ENCODE assay signal across 18 cellular contexts in genomic region chr2:24836206-24836605, GRCh38.
"Had no signal": no experiment of that assay in that cellular context is flagged by ENCODE, and none has a peak within 500 bp of the region (broad histone marks: within the 10 kb centered on the region; RNA-seq: fewer than 3 reads in every experiment).

No MANE protein-coding gene starts in this region.

- H3K4me2 ChIP-seq: SK-N-SH had no signal

- H3K9ac ChIP-seq: SK-N-SH had no signal

- H3K9me3 ChIP-seq: SK-N-SH had no signal

- ATAC-seq: Panc1, PC-3 had no signal

- DNase-seq: KBM-7; NCI-H1092; NCI-H1105 treated with DMSO at 0.1 percent for 48 hours; NCI-H1417 treated with DMSO at 0.1 percent for 48 hours; NCI-H146; NCI-H1694 treated with DMSO at 0.1 percent for 48 hours; NCI-H1930; NCI-H2081; NCI-H2107; NCI-H2227 treated with DMSO at 0.1 percent for 48 hours; NCI-H524 treated with DMSO at 0.1 percent for 48 hours; NCI-H69; NCI-H774; NK-92 treated with Interleukin-12 subunit alpha and Interleukin-12 subunit beta, amount 100 ng/mL, for 24 hours; PC-3; SHP77; SK-N-SH had no signal
